Comparison of ENCODE assay signal across 1 cellular context in the genomic region with DNA sequence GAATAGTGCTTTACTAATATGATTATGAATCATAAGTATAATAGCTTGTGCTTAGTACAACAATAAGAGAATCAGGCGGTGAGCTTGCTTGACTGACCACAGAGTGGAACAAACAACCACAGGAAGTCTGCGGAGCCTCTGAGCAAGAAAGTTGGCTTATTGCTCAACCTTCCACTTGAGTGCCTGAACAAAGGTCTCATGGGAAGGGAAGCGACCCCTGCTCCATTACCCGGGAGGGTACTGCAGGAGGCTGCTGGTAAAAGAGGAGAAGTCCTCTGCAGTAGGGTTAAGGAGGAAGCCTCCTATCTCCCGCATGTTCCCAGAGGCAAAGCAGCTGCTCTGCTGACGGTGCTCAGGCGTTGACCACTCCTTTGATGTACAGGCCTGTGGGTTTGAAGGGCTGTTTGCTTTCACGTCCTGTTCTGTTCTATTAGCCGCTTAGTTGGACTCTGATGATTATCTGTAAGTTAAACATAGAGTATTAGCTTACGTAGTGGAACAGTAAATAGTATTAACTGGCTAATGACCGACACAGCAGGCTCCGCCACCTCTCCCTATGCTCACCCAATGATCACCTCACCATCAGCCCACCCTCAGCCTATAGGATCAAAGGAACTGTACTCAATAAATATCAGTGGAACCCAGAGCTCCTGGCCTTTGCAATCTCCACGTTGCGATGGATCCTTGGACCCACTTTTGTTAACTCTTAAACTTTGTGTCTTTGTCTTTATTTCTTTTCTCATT.
A peak's percentile ranks its signal among the peaks of the same experiment; 100 is the strongest.
TF ChIP-seq lines count a peak whose summit lies in the region.

No MANE protein-coding gene starts in this region.

TF ChIP-seq in HepG2, 621 proteins besides CTCF, POLR2A, EP300 and RAD21 (continued from another document and continues in another):
- TF ChIP-seq, protein P1, sequence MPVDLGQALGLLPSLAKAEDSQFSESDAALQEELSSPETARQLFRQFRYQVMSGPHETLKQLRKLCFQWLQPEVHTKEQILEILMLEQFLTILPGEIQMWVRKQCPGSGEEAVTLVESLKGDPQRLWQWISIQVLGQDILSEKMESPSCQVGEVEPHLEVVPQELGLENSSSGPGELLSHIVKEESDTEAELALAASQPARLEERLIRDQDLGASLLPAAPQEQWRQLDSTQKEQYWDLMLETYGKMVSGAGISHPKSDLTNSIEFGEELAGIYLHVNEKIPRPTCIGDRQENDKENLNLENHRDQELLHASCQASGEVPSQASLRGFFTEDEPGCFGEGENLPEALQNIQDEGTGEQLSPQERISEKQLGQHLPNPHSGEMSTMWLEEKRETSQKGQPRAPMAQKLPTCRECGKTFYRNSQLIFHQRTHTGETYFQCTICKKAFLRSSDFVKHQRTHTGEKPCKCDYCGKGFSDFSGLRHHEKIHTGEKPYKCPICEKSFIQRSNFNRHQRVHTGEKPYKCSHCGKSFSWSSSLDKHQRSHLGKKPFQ (CRISPR knock-in tag; IDR thresholded peaks at IDR 0.05; ENCODE audit: insufficient replicate concordance): peak; percentile 47
- TF ChIP-seq PITX1 (CRISPR knock-in tag; IDR thresholded peaks at IDR 0.05) (peak; percentile 89), ARNTL (CRISPR knock-in tag; IDR thresholded peaks at IDR 0.05) (peak; percentile 42; the same call in 1 of the 2 replicates), ZFP90 (CRISPR knock-in tag; IDR thresholded peaks at IDR 0.05; ENCODE audit: borderline replicate concordance) (no peak; the same call in 1 of the 2 replicates), ZNF556 (CRISPR knock-in tag; IDR thresholded peaks at IDR 0.05; ENCODE audit: borderline replicate concordance) (peak; percentile 68), NFIC (IDR thresholded peaks at IDR 0.05; ENCODE audit: low read length) (peak; percentile 82), ZNF552 (CRISPR knock-in tag; IDR thresholded peaks at IDR 0.05; ENCODE audit: borderline replicate concordance) (no peak; the same call in 1 of the 2 replicates), ATAD3A (CRISPR knock-in tag; IDR thresholded peaks at IDR 0.05) (no peak), ZNF335 (CRISPR knock-in tag; IDR thresholded peaks at IDR 0.05) (no peak), ZIK1 (CRISPR knock-in tag; IDR thresholded peaks at IDR 0.05; ENCODE audit: borderline replicate concordance, low read depth) (no peak), NR3C1 (CRISPR knock-in tag; IDR thresholded peaks at IDR 0.05) (no peak), SPEN (CRISPR knock-in tag; IDR thresholded peaks at IDR 0.05; ENCODE audit: low read depth) (peak; percentile 57; the same call in 1 of the 2 replicates), ZNF781 (CRISPR knock-in tag; IDR thresholded peaks at IDR 0.05; ENCODE audit: borderline replicate concordance, not compliant biosample characterization) (no peak), ZBTB7B (CRISPR knock-in tag; IDR thresholded peaks at IDR 0.05) (peak; percentile 75; the same call in 1 of the 2 replicates), ZNF788 (CRISPR knock-in tag; IDR thresholded peaks at IDR 0.05; ENCODE audit: borderline replicate concordance) (peak; percentile 63; the same call in 1 of the 2 replicates), KMT2A (CRISPR knock-in tag; IDR thresholded peaks at IDR 0.05) (peak; percentile 35; the same call in 1 of the 2 replicates), ZNF136 (CRISPR knock-in tag; IDR thresholded peaks at IDR 0.05; ENCODE audit: low read depth) (no peak), KLF11 (CRISPR knock-in tag; IDR thresholded peaks at IDR 0.05) (0 out of 2 replicates have a peak, but pooled peaks have one; percentile 40), BRD4 (CRISPR knock-in tag; IDR thresholded peaks at IDR 0.05) (no peak), ZSCAN31 (CRISPR knock-in tag; IDR thresholded peaks at IDR 0.05; ENCODE audit: low read depth) (no peak), ZBTB1 (CRISPR knock-in tag; IDR thresholded peaks at IDR 0.05; ENCODE audit: borderline replicate concordance) (no peak), TEAD3 (CRISPR knock-in tag; optimal IDR thresholded peaks at IDR 0.05; ENCODE audit: borderline replicate concordance) (peak; percentile 39), SNRNP70 (IDR thresholded peaks at IDR 0.05; ENCODE audit: low read depth, low read length) (no peak), CBX1 (IDR thresholded peaks at IDR 0.05; ENCODE audit: low read depth) (no peak), HOXA7 (CRISPR knock-in tag; IDR thresholded peaks at IDR 0.05) (no peak), ZNF24 (IDR thresholded peaks at IDR 0.05) (no peak), ZNF33A (CRISPR knock-in tag; IDR thresholded peaks at IDR 0.05; ENCODE audit: borderline replicate concordance) (0 out of 2 replicates have a peak, but pooled peaks have one; percentile 5), TOPORS (CRISPR knock-in tag; IDR thresholded peaks at IDR 0.05) (no peak; the same call in 1 of the 2 replicates), HOXA5 (CRISPR knock-in tag; IDR thresholded peaks at IDR 0.05) (no peak), MAFF (IDR thresholded peaks at IDR 0.05; ENCODE audit: low read depth, low read length) (peak; percentile 30; the same call in 1 of the 2 replicates), ZNF350 (CRISPR knock-in tag; IDR thresholded peaks at IDR 0.05; ENCODE audit: borderline replicate concordance, low read depth) (peak; percentile 84; the same call in 1 of the 2 replicates), CENPT (CRISPR knock-in tag; IDR thresholded peaks at IDR 0.05; ENCODE audit: low read depth) (0 out of 2 replicates have a peak, but pooled peaks have one; percentile 61), ETV5 (CRISPR knock-in tag; IDR thresholded peaks at IDR 0.05; ENCODE audit: borderline replicate concordance) (peak; percentile 87), SP1 (IDR thresholded peaks at IDR 0.05) (no peak), SP1 (CRISPR knock-in tag; IDR thresholded peaks at IDR 0.05) (peak; percentile 39; the same call in 1 of the 2 replicates), TCF7L2 (IDR thresholded peaks at IDR 0.05; ENCODE audit: low read depth, low read length) (peak; percentile 95), ZNF570 (CRISPR knock-in tag; IDR thresholded peaks at IDR 0.05; ENCODE audit: borderline replicate concordance) (no peak), CEBPG (CRISPR knock-in tag; IDR thresholded peaks at IDR 0.05) (peak; percentile 95)
- TF ChIP-seq, protein P2, sequence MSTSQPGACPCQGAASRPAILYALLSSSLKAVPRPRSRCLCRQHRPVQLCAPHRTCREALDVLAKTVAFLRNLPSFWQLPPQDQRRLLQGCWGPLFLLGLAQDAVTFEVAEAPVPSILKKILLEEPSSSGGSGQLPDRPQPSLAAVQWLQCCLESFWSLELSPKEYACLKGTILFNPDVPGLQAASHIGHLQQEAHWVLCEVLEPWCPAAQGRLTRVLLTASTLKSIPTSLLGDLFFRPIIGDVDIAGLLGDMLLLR (CRISPR knock-in tag; IDR thresholded peaks at IDR 0.05): no peak
- TF ChIP-seq, protein P3, sequence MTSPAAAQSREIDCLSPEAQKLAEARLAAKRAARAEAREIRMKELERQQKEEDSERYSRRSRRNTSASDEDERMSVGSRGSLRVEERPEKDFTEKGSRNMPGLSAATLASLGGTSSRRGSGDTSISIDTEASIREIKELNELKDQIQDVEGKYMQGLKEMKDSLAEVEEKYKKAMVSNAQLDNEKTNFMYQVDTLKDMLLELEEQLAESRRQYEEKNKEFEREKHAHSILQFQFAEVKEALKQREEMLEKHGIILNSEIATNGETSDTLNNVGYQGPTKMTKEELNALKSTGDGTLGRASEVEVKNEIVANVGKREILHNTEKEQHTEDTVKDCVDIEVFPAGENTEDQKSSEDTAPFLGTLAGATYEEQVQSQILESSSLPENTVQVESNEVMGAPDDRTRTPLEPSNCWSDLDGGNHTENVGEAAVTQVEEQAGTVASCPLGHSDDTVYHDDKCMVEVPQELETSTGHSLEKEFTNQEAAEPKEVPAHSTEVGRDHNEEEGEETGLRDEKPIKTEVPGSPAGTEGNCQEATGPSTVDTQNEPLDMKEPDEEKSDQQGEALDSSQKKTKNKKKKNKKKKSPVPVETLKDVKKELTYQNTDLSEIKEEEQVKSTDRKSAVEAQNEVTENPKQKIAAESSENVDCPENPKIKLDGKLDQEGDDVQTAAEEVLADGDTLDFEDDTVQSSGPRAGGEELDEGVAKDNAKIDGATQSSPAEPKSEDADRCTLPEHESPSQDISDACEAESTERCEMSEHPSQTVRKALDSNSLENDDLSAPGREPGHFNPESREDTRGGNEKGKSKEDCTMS (CRISPR knock-in tag; conservative IDR thresholded peaks at IDR 0.05): no peak
- TF ChIP-seq, protein P4, sequence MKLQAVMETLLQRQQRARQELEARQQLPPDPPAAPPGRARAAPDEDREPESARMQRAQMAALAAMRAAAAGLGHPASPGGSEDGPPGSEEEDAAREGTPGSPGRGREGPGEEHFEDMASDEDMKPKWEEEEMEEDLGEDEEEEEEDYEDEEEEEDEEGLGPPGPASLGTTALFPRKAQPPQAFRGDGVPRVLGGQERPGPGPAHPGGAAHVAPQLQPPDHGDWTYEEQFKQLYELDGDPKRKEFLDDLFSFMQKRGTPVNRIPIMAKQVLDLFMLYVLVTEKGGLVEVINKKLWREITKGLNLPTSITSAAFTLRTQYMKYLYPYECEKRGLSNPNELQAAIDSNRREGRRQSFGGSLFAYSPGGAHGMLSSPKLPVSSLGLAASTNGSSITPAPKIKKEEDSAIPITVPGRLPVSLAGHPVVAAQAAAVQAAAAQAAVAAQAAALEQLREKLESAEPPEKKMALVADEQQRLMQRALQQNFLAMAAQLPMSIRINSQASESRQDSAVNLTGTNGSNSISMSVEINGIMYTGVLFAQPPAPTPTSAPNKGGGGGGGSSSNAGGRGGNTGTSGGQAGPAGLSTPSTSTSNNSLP (IDR thresholded peaks at IDR 0.05; ENCODE audit: low read depth, low read length): peak; percentile 42; the same call in 1 of the 2 replicates
- TF ChIP-seq, protein P5, sequence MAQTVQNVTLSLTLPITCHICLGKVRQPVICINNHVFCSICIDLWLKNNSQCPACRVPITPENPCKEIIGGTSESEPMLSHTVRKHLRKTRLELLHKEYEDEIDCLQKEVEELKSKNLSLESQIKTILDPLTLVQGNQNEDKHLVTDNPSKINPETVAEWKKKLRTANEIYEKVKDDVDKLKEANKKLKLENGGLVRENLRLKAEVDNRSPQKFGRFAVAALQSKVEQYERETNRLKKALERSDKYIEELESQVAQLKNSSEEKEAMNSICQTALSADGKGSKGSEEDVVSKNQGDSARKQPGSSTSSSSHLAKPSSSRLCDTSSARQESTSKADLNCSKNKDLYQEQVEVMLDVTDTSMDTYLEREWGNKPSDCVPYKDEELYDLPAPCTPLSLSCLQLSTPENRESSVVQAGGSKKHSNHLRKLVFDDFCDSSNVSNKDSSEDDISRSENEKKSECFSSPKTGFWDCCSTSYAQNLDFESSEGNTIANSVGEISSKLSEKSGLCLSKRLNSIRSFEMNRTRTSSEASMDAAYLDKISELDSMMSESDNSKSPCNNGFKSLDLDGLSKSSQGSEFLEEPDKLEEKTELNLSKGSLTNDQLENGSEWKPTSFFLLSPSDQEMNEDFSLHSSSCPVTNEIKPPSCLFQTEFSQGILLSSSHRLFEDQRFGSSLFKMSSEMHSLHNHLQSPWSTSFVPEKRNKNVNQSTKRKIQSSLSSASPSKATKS (CRISPR knock-in tag; IDR thresholded peaks at IDR 0.05): peak; percentile 89; the same call in 1 of the 2 replicates
- TF ChIP-seq, protein P6, sequence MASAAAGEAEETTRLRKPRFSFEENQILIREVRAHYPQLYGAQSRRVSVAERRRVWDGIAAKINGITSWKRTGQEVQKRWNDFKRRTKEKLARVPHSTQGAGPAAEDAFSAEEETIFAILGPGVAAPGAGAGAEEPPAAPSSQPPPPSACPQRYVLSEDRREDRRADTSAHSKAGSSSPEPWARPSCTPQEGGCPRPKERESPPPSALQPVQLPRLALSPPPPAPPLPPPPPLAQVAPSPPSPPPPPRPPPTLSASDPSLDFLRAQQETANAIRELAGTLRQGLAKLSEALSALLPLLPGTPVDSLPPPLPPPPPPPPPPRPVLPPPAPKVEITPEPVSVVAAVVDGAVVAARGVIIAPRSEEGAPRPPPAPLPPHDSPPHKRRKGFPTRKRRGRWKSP (CRISPR knock-in tag; IDR thresholded peaks at IDR 0.05): peak; percentile 69; the same call in 1 of the 2 replicates
- TF ChIP-seq, protein P7, sequence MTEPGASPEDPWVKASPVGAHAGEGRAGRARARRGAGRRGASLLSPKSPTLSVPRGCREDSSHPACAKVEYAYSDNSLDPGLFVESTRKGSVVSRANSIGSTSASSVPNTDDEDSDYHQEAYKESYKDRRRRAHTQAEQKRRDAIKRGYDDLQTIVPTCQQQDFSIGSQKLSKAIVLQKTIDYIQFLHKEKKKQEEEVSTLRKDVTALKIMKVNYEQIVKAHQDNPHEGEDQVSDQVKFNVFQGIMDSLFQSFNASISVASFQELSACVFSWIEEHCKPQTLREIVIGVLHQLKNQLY (CRISPR knock-in tag; IDR thresholded peaks at IDR 0.05): peak; percentile 73
- TF ChIP-seq, protein P8, sequence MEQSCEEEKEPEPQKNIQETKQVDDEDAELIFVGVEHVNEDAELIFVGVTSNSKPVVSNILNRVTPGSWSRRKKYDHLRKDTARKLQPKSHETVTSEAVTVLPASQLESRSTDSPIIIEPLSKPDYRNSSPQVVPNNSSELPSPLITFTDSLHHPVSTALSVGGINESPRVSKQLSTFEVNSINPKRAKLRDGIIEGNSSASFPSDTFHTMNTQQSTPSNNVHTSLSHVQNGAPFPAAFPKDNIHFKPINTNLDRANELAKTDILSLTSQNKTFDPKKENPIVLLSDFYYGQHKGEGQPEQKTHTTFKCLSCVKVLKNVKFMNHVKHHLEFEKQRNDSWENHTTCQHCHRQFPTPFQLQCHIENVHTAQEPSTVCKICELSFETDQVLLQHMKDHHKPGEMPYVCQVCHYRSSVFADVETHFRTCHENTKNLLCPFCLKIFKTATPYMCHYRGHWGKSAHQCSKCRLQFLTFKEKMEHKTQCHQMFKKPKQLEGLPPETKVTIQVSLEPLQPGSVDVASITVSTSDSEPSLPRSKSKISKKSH (CRISPR knock-in tag; IDR thresholded peaks at IDR 0.05; ENCODE audit: borderline replicate concordance): no peak
- TF ChIP-seq, protein P9, sequence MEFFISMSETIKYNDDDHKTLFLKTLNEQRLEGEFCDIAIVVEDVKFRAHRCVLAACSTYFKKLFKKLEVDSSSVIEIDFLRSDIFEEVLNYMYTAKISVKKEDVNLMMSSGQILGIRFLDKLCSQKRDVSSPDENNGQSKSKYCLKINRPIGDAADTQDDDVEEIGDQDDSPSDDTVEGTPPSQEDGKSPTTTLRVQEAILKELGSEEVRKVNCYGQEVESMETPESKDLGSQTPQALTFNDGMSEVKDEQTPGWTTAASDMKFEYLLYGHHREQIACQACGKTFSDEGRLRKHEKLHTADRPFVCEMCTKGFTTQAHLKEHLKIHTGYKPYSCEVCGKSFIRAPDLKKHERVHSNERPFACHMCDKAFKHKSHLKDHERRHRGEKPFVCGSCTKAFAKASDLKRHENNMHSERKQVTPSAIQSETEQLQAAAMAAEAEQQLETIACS (CRISPR knock-in tag; IDR thresholded peaks at IDR 0.05): no peak
- TF ChIP-seq, protein P10, sequence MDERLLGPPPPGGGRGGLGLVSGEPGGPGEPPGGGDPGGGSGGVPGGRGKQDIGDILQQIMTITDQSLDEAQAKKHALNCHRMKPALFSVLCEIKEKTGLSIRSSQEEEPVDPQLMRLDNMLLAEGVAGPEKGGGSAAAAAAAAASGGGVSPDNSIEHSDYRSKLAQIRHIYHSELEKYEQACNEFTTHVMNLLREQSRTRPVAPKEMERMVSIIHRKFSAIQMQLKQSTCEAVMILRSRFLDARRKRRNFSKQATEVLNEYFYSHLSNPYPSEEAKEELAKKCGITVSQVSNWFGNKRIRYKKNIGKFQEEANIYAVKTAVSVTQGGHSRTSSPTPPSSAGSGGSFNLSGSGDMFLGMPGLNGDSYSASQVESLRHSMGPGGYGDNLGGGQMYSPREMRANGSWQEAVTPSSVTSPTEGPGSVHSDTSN (CRISPR knock-in tag; IDR thresholded peaks at IDR 0.05): no peak; the same call in 1 of the 2 replicates
- TF ChIP-seq, protein P11, sequence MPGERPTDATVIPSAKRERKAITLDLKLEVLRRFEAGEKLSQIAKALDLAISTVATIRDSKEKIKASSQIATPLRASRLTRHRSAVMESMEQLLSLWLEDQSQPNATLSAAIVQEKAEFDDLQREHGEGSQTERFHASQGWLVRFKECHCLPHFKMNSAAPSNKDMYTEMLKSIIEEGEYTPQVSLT (CRISPR knock-in tag; IDR thresholded peaks at IDR 0.05; ENCODE audit: borderline replicate concordance, low read depth): no peak
